14 cellular contexts compared by ENCODE assay signal in the genomic region with DNA sequence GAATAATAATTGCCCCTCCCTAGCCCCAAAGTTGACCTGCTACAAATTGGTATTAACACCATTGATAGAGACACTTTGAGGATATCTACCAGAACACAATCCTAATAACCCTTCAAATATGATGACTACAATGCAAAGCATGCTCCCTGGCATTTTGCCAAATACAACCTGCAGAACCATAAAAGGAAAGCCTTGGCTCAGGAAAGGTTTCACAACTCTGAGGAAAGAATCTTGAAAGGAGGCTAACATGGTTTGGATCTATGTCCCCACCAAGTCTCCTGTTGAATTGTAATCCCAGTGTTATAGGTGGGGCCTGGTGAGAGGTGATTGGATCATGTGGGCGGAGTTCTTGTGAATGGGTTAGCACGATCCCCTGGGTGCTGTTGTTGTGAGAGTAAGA.
DNase-seq lines count a peak whose midpoint lies in the region; ATAC-seq lines count a peak whose summit lies in the region.
"Had no signal": no experiment of that assay in that cellular context is flagged by ENCODE, and none has a peak within 500 bp of the region (broad histone marks: within the 10 kb centered on the region; RNA-seq: fewer than 3 reads in every experiment).

No MANE protein-coding gene starts in this region.

- no peak overlapping the region for H3K27ac Mint-ChIP-seq in activated CD4-positive, alpha-beta memory T cell treated with anti-CD3 and anti-CD28 coated beads for 36 hours
- H3K27ac Mint-ChIP-seq: CD4-positive, alpha-beta T cell; HFFc6; neural progenitor cell had no signal

- H3K9me3 Mint-ChIP-seq in activated CD4-positive, alpha-beta memory T cell treated with anti-CD3 and anti-CD28 coated beads for 36 hours = no peaks in the 10 kb centered on the region
- H3K9me3 Mint-ChIP-seq: CD4-positive, alpha-beta T cell; HFFc6; neural progenitor cell had no signal

- H3K4me3 Mint-ChIP-seq in activated CD4-positive, alpha-beta memory T cell treated with anti-CD3 and anti-CD28 coated beads for 36 hours = no peak overlapping the region
- H3K4me3 Mint-ChIP-seq: CD4-positive, alpha-beta T cell; HFFc6; neural progenitor cell had no signal

- intact Hi-C loops in activated CD4-positive, alpha-beta memory T cell treated with anti-CD3 and anti-CD28 coated beads for 36 hours (cut with micrococcal nuclease) = no loop called here

- POLR2A ChIA-PET in activated CD4-positive, alpha-beta memory T cell treated with anti-CD3 and anti-CD28 coated beads for 36 hours (lab: Charles Lee) = no interaction called here

- CTCF ChIA-PET in activated CD4-positive, alpha-beta memory T cell treated with anti-CD3 and anti-CD28 coated beads for 36 hours (lab: Charles Lee) = no interaction called here

- no peaks in the 10 kb centered on the region for H3K36me3 Mint-ChIP-seq in activated CD4-positive, alpha-beta memory T cell treated with anti-CD3 and anti-CD28 coated beads for 36 hours
- H3K36me3 Mint-ChIP-seq: neural progenitor cell had no signal

- H3K4me1 Mint-ChIP-seq in activated CD4-positive, alpha-beta memory T cell treated with anti-CD3 and anti-CD28 coated beads for 36 hours (ENCODE audit: low read depth) = no peaks in the 10 kb centered on the region

- no peaks in the 10 kb centered on the region for H3K27me3 Mint-ChIP-seq in activated CD4-positive, alpha-beta memory T cell treated with anti-CD3 and anti-CD28 coated beads for 36 hours
- H3K27me3 Mint-ChIP-seq: CD4-positive, alpha-beta T cell had no signal

- DNase-seq in DMS53 (lab: John Stamatoyannopoulos, UW) (peak; percentile 77), HS-5 (ENCODE audit: low read depth) (peak; percentile 73), SW480 (ENCODE audit: low spot score) (peak; percentile 32), iris pigment epithelial cell (ENCODE audit: low read depth) (peak; percentile 78), dedifferentiated amniotic fluid mesenchymal stem cell (ENCODE audit: extremely low spot score) (no peak)
- no peak for DNase-seq in activated CD8-positive, alpha-beta memory T cell treated with anti-CD3 and anti-CD28 coated beads for 24 hours
- DNase-seq in activated CD4-positive, alpha-beta memory T cell treated with anti-CD3 and anti-CD28 coated beads for 36 hours = no peak
- DNase-seq: activated T-cell treated with anti-CD3 and anti-CD28 coated beads, Interleukin-2, amount 50 U/mL, for 1 hour; CD4-positive, alpha-beta T cell; HFFc6; MV-4-11; stimulated activated CD4-positive, alpha-beta T cell treated with anti-CD3 and anti-CD28 coated beads, Interleukin-12 subunit alpha, Interleukin-12 subunit beta, amount 100 ng/mL, for 4 hours had no signal

- no peak for ATAC-seq in HG02610 (IDR thresholded peaks at IDR 0.05; ENCODE audit: unreplicated experiment)

Comparison
In these comparisons a context has a peak if more than half of its experiments do, and no peak if none do; other contexts are left out.
1. DNase-seq: peak in DMS53 (single experiment), HS-5 (single experiment), SW480 (single experiment) and iris pigment epithelial cell (single experiment); none in dedifferentiated amniotic fluid mesenchymal stem cell (single experiment), activated CD8-positive, alpha-beta memory T cell treated with anti-CD3 and anti-CD28 coated beads for 24 hours (single experiment) and activated CD4-positive, alpha-beta memory T cell treated with anti-CD3 and anti-CD28 coated beads for 36 hours (single experiment).